Comparison of ENCODE assay signal across 1 cellular context in the genomic region with DNA sequence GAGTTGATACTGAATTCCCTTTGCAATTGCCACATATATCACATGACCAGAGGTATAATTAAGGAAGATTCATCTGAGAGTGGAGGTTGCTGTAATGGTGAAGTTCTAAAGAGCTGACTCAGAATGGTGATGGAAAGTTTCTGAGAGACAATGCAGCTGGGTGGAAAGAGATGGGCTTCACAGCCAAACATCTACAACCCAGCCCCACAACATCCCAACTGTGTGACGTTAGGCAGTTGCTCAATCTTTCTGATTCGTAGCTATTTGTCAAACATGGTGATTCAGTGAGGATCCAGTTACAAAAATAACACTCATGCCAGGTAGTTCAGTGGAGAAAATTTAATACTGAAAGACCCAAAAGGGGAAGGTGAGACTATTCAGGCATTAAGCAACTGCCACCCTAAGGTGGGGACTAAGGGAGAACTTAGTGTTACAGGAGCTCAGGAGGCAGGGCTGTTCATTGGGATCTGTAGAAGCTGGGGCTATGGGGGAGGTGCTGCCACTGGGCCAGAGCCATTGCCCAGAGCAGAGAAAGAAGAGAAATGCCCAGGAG.
TF ChIP-seq lines count a peak whose summit lies in the region.

No MANE protein-coding gene starts in this region.

TF ChIP-seq in H1, 55 proteins besides CTCF, POLR2A, EP300 and RAD21:
- TF ChIP-seq GABPA (IDR thresholded peaks at IDR 0.05; ENCODE audit: borderline replicate concordance, insufficient read depth, low read length) = no peak
- no peak for TF ChIP-seq TCF12 (IDR thresholded peaks at IDR 0.05; ENCODE audit: low read depth, low read length)
- no peak for TF ChIP-seq SRF (IDR thresholded peaks at IDR 0.05; ENCODE audit: low read depth, low read length)
- TF ChIP-seq RXRA (IDR thresholded peaks at IDR 0.05; ENCODE audit: insufficient read depth, low read depth, low read length) = no peak
- no peak for TF ChIP-seq ZNF274 (IDR thresholded peaks at IDR 0.05; ENCODE audit: borderline replicate concordance, extremely low read depth, low read length)
- TF ChIP-seq PHF8 (conservative IDR thresholded peaks at IDR 0.05; ENCODE audit: low read depth, low read length) = no peak
- TF ChIP-seq BCL11A (IDR thresholded peaks at IDR 0.05; ENCODE audit: low read depth in 2 of 2, low read length in 2 of 2) = no peak
- no peak for TF ChIP-seq SUZ12 (IDR thresholded peaks at IDR 0.05; ENCODE audit: low read length)
- no peak for TF ChIP-seq CTBP2 (IDR thresholded peaks at IDR 0.05; ENCODE audit: borderline replicate concordance, insufficient read depth, insufficient read length, low read length)
- TF ChIP-seq EZH2 (IDR thresholded peaks at IDR 0.05; ENCODE audit: low read depth, low read length, severe bottlenecking) = no peak
- TF ChIP-seq, protein P1, sequence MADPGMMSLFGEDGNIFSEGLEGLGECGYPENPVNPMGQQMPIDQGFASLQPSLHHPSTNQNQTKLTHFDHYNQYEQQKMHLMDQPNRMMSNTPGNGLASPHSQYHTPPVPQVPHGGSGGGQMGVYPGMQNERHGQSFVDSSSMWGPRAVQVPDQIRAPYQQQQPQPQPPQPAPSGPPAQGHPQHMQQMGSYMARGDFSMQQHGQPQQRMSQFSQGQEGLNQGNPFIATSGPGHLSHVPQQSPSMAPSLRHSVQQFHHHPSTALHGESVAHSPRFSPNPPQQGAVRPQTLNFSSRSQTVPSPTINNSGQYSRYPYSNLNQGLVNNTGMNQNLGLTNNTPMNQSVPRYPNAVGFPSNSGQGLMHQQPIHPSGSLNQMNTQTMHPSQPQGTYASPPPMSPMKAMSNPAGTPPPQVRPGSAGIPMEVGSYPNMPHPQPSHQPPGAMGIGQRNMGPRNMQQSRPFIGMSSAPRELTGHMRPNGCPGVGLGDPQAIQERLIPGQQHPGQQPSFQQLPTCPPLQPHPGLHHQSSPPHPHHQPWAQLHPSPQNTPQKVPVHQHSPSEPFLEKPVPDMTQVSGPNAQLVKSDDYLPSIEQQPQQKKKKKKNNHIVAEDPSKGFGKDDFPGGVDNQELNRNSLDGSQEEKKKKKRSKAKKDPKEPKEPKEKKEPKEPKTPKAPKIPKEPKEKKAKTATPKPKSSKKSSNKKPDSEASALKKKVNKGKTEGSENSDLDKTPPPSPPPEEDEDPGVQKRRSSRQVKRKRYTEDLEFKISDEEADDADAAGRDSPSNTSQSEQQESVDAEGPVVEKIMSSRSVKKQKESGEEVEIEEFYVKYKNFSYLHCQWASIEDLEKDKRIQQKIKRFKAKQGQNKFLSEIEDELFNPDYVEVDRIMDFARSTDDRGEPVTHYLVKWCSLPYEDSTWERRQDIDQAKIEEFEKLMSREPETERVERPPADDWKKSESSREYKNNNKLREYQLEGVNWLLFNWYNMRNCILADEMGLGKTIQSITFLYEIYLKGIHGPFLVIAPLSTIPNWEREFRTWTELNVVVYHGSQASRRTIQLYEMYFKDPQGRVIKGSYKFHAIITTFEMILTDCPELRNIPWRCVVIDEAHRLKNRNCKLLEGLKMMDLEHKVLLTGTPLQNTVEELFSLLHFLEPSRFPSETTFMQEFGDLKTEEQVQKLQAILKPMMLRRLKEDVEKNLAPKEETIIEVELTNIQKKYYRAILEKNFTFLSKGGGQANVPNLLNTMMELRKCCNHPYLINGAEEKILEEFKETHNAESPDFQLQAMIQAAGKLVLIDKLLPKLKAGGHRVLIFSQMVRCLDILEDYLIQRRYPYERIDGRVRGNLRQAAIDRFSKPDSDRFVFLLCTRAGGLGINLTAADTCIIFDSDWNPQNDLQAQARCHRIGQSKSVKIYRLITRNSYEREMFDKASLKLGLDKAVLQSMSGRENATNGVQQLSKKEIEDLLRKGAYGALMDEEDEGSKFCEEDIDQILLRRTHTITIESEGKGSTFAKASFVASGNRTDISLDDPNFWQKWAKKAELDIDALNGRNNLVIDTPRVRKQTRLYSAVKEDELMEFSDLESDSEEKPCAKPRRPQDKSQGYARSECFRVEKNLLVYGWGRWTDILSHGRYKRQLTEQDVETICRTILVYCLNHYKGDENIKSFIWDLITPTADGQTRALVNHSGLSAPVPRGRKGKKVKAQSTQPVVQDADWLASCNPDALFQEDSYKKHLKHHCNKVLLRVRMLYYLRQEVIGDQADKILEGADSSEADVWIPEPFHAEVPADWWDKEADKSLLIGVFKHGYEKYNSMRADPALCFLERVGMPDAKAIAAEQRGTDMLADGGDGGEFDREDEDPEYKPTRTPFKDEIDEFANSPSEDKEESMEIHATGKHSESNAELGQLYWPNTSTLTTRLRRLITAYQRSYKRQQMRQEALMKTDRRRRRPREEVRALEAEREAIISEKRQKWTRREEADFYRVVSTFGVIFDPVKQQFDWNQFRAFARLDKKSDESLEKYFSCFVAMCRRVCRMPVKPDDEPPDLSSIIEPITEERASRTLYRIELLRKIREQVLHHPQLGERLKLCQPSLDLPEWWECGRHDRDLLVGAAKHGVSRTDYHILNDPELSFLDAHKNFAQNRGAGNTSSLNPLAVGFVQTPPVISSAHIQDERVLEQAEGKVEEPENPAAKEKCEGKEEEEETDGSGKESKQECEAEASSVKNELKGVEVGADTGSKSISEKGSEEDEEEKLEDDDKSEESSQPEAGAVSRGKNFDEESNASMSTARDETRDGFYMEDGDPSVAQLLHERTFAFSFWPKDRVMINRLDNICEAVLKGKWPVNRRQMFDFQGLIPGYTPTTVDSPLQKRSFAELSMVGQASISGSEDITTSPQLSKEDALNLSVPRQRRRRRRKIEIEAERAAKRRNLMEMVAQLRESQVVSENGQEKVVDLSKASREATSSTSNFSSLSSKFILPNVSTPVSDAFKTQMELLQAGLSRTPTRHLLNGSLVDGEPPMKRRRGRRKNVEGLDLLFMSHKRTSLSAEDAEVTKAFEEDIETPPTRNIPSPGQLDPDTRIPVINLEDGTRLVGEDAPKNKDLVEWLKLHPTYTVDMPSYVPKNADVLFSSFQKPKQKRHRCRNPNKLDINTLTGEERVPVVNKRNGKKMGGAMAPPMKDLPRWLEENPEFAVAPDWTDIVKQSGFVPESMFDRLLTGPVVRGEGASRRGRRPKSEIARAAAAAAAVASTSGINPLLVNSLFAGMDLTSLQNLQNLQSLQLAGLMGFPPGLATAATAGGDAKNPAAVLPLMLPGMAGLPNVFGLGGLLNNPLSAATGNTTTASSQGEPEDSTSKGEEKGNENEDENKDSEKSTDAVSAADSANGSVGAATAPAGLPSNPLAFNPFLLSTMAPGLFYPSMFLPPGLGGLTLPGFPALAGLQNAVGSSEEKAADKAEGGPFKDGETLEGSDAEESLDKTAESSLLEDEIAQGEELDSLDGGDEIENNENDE (IDR thresholded peaks at IDR 0.05; ENCODE audit: insufficient replicate concordance, low read length) = no peak
- TF ChIP-seq, protein P2, sequence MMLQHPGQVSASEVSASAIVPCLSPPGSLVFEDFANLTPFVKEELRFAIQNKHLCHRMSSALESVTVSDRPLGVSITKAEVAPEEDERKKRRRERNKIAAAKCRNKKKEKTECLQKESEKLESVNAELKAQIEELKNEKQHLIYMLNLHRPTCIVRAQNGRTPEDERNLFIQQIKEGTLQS (IDR thresholded peaks at IDR 0.05; ENCODE audit: insufficient read depth, low read depth, low read length) = no peak
- no peak for TF ChIP-seq POLR2AphosphoS5 (IDR thresholded peaks at IDR 0.05; ENCODE audit: low read depth, low read length)
- TF ChIP-seq TAF7 (optimal IDR thresholded peaks at IDR 0.05; ENCODE audit: borderline replicate concordance, low read depth, low read length) = no peak
- no peak for TF ChIP-seq SIRT6 (IDR thresholded peaks at IDR 0.05; ENCODE audit: low read length)
- TF ChIP-seq RNF2 (IDR thresholded peaks at IDR 0.05; ENCODE audit: borderline replicate concordance, low read depth, low read length, missing control alignments, poor library complexity, severe bottlenecking) = no peak
- no peak for TF ChIP-seq CHD2 (IDR thresholded peaks at IDR 0.05; ENCODE audit: low read length)
- TF ChIP-seq, protein P3, sequence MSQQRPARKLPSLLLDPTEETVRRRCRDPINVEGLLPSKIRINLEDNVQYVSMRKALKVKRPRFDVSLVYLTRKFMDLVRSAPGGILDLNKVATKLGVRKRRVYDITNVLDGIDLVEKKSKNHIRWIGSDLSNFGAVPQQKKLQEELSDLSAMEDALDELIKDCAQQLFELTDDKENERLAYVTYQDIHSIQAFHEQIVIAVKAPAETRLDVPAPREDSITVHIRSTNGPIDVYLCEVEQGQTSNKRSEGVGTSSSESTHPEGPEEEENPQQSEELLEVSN (IDR thresholded peaks at IDR 0.05) = no peak
- no peak for TF ChIP-seq CHD1 (IDR thresholded peaks at IDR 0.05; ENCODE audit: low read depth, low read length)
